In the genomic region with DNA sequence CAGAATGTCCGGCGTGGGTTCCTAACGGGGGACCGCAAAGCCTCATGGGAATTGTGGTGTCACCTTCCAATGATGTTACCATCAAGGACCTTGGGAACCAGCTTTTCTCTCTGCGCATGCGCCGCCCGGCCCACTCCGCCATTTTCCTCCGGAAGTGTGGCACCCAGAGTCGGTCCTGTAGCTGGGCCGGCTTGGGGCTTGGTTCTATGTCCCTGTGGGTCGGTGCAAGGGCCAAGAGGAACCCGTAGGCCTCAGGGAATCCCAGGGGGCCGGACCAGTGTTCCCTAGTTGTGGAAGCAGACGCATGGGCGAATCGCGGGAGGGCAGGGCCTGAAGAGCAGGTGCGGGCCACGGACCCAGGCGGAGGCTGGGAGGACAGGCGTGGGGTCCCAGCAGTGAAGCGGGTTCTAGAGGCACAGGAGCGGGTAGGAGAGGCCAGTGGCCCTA, we compare ENCODE assay signal across 8 cellular contexts.
DNase-seq lines count a peak whose midpoint lies in the region; ATAC-seq, FAIRE-seq and TF ChIP-seq lines count a peak whose summit lies in the region.
"Not testable (repeated sequence)": the region's sequence is repeated elsewhere in the genome, so short reads cannot be mapped to it uniquely, and the experiment has no call there.

No MANE protein-coding gene starts in this region.

- not testable (repeated sequence) for H3F3A ChIP-seq in PC-9 (ENCODE audit: insufficient read depth, low read depth)

- not testable (repeated sequence) for TF ChIP-seq EP300 in K562 (IDR thresholded peaks at IDR 0.05; ENCODE audit: low read length)

- not testable (repeated sequence) for H3K27ac Mint-ChIP-seq in CD14-positive monocyte

- H3K9me3 ChIP-seq in PC-9 (ENCODE audit: insufficient read depth, low read depth); K562 (replicated peaks; ENCODE audit: control insufficient read depth, insufficient read depth, low read depth, low read length); osteoblast (ENCODE audit: low read depth, low read length): not testable (repeated sequence)

- ATAC-seq in K562 = peak; percentile 71; the same call in 2 of the 3 replicates
- ATAC-seq in left cardiac atrium = not testable (repeated sequence)

- not testable (repeated sequence) for TF ChIP-seq RAD21 in K562 (CRISPR knock-in tag; conservative IDR thresholded peaks at IDR 0.05 in 1 of 2, IDR thresholded peaks at IDR 0.05 in 1 of 2)

- intact Hi-C loops in CD14-positive monocyte (cut with micrococcal nuclease); PC-9 (cut with micrococcal nuclease; ENCODE audit: unreplicated experiment); K562 (cut with micrococcal nuclease); left cardiac atrium (cut with DNase I): not testable (repeated sequence)

- TF ChIP-seq CTCF in CD14-positive monocyte (IDR thresholded peaks at IDR 0.05); PC-9 (conservative IDR thresholded peaks at IDR 0.05); K562 (IDR thresholded peaks at IDR 0.05 in 2 of 3, conservative IDR thresholded peaks at IDR 0.05 in 1 of 3; ENCODE audit: insufficient read depth in 2 of 3, low read depth in 1 of 3, low read length in 3 of 3); osteoblast (IDR thresholded peaks at IDR 0.05; ENCODE audit: extremely low read depth, low read depth, low read length): not testable (repeated sequence)

- H3K4me3 Mint-ChIP-seq in CD14-positive monocyte = not testable (repeated sequence)

- H3K4me2 ChIP-seq in PC-9 (peak overlapping the region; percentile 66), K562 (ENCODE audit: insufficient read depth, low read length) (peak overlapping the region; percentile 85)
- H3K4me2 ChIP-seq in osteoblast (ENCODE audit: insufficient read depth, low read length) = not testable (repeated sequence)

- not testable (repeated sequence) for H2AFZ ChIP-seq in PC-9; osteoblast (ENCODE audit: low read length)
- peak overlapping the region; percentile 81 for H2AFZ ChIP-seq in K562 (ENCODE audit: low read depth, low read length)

- not testable (repeated sequence) for H3K9me1 ChIP-seq in K562 (ENCODE audit: control insufficient read depth, insufficient read depth, low read length)

- H3K27me3 Mint-ChIP-seq in CD14-positive monocyte (ENCODE audit: low read depth in 3 of 3) = not testable (repeated sequence)

- in situ Hi-C loops in K562 (cut with MboI) = not testable (repeated sequence)

- TF ChIP-seq POLR2A in K562 (conservative IDR thresholded peaks at IDR 0.05) = 0 out of 2 replicates have a peak, but pooled peaks have one; percentile 48

- POLR2A ChIA-PET in PC-9 (lab: Charles Lee; ENCODE audit: unreplicated experiment); K562 (lab: Yijun Ruan, JAX): not testable (repeated sequence)

- H3K4me3 ChIP-seq in H7 (ENCODE audit: insufficient read depth, low read depth, low read length); osteoblast (ENCODE audit: insufficient read depth, low read length): not testable (repeated sequence)
- H3K4me3 ChIP-seq in PC-9 (peak overlapping the region; percentile 57; the same call in 1 of the 2 replicates), K562 (peak overlapping the region; percentile 56)

- not testable (repeated sequence) for H3K4me1 Mint-ChIP-seq in CD14-positive monocyte

- CTCF ChIA-PET in PC-9 (lab: Charles Lee); K562 (lab: Yijun Ruan, JAX; ENCODE audit: low intra/inter-chr PET ratio): not testable (repeated sequence)

- DNase-seq in CD14-positive monocyte (ENCODE audit: low spot score) (peak; percentile 46), H7 (peak; percentile 4), NCI-H1105 treated with DMSO at 0.1 percent for 48 hours (lab: John Stamatoyannopoulos, UW) (peak; percentile 23), NCI-H2227 (lab: John Stamatoyannopoulos, UW; ENCODE audit: unreplicated experiment) (peak; percentile 93), PC-9 (peak; percentile 55 to 59), K562 (ENCODE audit: extremely low read depth in 1 of 4, low spot score in 3 of 4) (peak; percentile 57 to 88 (median 69)), left cardiac atrium (peak; percentile 20), osteoblast (ENCODE audit: insufficient read length, low spot score, missing footprints) (peak; percentile 11)

- FAIRE-seq in K562 (lab: Jason Lieb, UNC) = not testable (repeated sequence)

- H3K9me2 ChIP-seq in PC-9 (ENCODE audit: insufficient read depth) = not testable (repeated sequence)

- WGBS in K562 (ENCODE audit: insufficient coverage, low coverage, missing lambda C conversion rate) = 3% methylated on average over 25 of the region's 25 CpGs

- not testable (repeated sequence) for H4K20me1 ChIP-seq in PC-9 (ENCODE audit: insufficient read depth); K562 (replicated peaks; ENCODE audit: control insufficient read depth, insufficient read depth, low read length); osteoblast (ENCODE audit: insufficient read depth, low read length)

- not testable (repeated sequence) for BruUV-seq in PC-9 (replicated peaks; lab: Mats Ljungman, UMichigan); K562 (replicated peaks; lab: Mats Ljungman, UMichigan)

- H3K9ac ChIP-seq in K562 (ENCODE audit: insufficient read depth in 1 of 2, low read depth in 2 of 2, low read length in 2 of 2) = peak overlapping the region; percentile 74 to 90

- not testable (repeated sequence) for H3K36me3 Mint-ChIP-seq in CD14-positive monocyte

- not testable (repeated sequence) for H3K4me1 ChIP-seq in PC-9 (replicated peaks; ENCODE audit: insufficient read depth); K562 (replicated peaks in 1 of 2; ENCODE audit: control insufficient read depth in 2 of 2, insufficient read depth in 2 of 2, low read length in 2 of 2); osteoblast (ENCODE audit: insufficient read depth, low read length)

- H3K36me3 ChIP-seq in H7 (replicated peaks; ENCODE audit: control insufficient read depth, insufficient read depth, low read length); PC-9 (ENCODE audit: low read depth); K562 (ENCODE audit: control insufficient read depth, insufficient read depth, low read length); osteoblast (ENCODE audit: insufficient read depth, low read length): not testable (repeated sequence)

- H3K9me3 Mint-ChIP-seq in CD14-positive monocyte = peaks cover 13 to 45% (median 27%) of the 10 kb centered on the region in 7 donors

- H3K27me3 ChIP-seq in H7 (ENCODE audit: control insufficient read depth, insufficient read depth, low read length); PC-9 (ENCODE audit: insufficient read depth, low read depth); K562 (ENCODE audit: control insufficient read depth in 2 of 2, insufficient read depth in 2 of 2, low read length in 2 of 2); osteoblast (ENCODE audit: insufficient read depth, low read length): not testable (repeated sequence)

- H3K79me2 ChIP-seq in PC-9 (ENCODE audit: low read depth); K562 (ENCODE audit: control insufficient read depth, insufficient read depth, low read length); osteoblast (ENCODE audit: insufficient read depth, low read length): not testable (repeated sequence)

- H3K27ac ChIP-seq in PC-9; osteoblast (ENCODE audit: low read depth, low read length): not testable (repeated sequence)
- H3K27ac ChIP-seq in K562 (ENCODE audit: extremely low read depth, low read depth, low read length) = peak overlapping the region; percentile 77; the same call in 2 of the 3 replicates

TF ChIP-seq in K562, 482 proteins besides CTCF, POLR2A, EP300 and RAD21 (continues in another document):
- TF ChIP-seq MAZ (CRISPR knock-in tag; conservative IDR thresholded peaks at IDR 0.05 in 1 of 2, IDR thresholded peaks at IDR 0.05 in 1 of 2) (0 out of 4 replicates have a peak, but pooled peaks of 1 of the 2 experiments have one; percentile 31), SUPT5H (IDR thresholded peaks at IDR 0.05) (0 out of 2 replicates have a peak, but pooled peaks have one; percentile 34), THAP7 (CRISPR knock-in tag; IDR thresholded peaks at IDR 0.05) (peak; percentile 86; the same call in 1 of the 2 replicates), RBFOX2 (IDR thresholded peaks at IDR 0.05; ENCODE audit: low read depth, low read length) (peak; percentile 88), KDM5B (IDR thresholded peaks at IDR 0.05; ENCODE audit: insufficient replicate concordance, low read depth, low read length) (peak; percentile 59)

Comparison
In these comparisons a context has a peak if more than half of its experiments do, and no peak if none do; other contexts are left out.
1. DNase-seq: peak in every context shown above with its lines; median percentile 93 in NCI-H2227; 69 in K562; 57 in PC-9; 46 in CD14-positive monocyte; 23 in NCI-H1105 treated with DMSO at 0.1 percent for 48 hours; 20 in left cardiac atrium; 11 in osteoblast; 4 in H7.